Comparison of ENCODE assay signal across 8 cellular contexts in the genomic region with DNA sequence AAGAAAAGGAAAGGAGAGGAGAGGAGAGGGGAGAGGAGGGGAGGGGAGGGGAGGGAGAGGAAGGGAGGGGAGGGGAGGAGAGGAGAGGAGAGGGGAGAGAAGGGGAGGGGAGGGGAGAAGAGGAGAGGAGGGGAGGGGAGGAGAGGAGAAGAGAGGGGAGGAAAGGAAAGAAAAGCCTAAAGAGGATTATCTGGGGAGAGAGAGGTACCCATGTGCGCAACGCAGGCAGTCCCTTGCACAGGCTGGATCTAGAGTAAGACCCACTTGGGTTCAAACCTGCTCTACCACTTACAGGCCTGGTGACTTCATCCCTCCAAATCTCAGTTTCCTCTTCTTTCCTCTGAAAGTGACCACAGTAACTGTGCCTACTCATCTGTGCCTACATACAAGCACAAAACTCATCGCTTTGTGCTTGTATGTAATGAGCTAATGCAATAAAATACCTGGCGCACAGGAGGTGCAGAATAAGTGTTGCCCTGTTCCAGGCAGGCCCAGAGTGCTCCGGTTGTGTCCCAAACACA. TPM values are rescaled to one million over a fixed set of nuclear protein-coding genes. Genes with fewer than 3 reads are reported as not detected.
DNase-seq lines count a peak whose midpoint lies in the region; TF ChIP-seq lines count a peak whose summit lies in the region.

No MANE protein-coding gene starts in this region.

- H3K9me3 ChIP-seq in breast epithelium = no peaks in the 10 kb centered on the region
- H3K9me3 ChIP-seq in osteoblast (ENCODE audit: low read depth, low read length) = no peaks in the 10 kb centered on the region

- H3K4me2 ChIP-seq in osteoblast (ENCODE audit: insufficient read depth, low read length) = no peak overlapping the region

- H3K27ac ChIP-seq in breast epithelium (peak overlapping the region in 1 of 2 donors; percentile 79), osteoblast (ENCODE audit: low read depth, low read length) (peak overlapping the region; percentile 28)

- H3K4me1 ChIP-seq in breast epithelium (peaks cover 12 to 29% of the 10 kb centered on the region in 2 donors), osteoblast (ENCODE audit: insufficient read depth, low read length) (peaks cover 19% of the 10 kb centered on the region)

- peak overlapping the region; percentile 88 for H2AFZ ChIP-seq in osteoblast (ENCODE audit: low read length)

- intact Hi-C loops in breast epithelium (cut with DNase I; ENCODE audit: low total_unique reads) = no loop called here

- H3K27me3 ChIP-seq in breast epithelium = no peaks in the 10 kb centered on the region
- no peaks in the 10 kb centered on the region for H3K27me3 ChIP-seq in osteoblast (ENCODE audit: insufficient read depth, low read length)

- no peak for TF ChIP-seq POLR2A in breast epithelium (IDR thresholded peaks at IDR 0.05)

- H3K4me3 ChIP-seq in GM12865 (ENCODE audit: low read depth, low read length) (no peak overlapping the region), breast epithelium (peak overlapping the region in 2 of 3 donors; percentile 84 to 96), osteoblast (ENCODE audit: insufficient read depth, low read length) (peak overlapping the region; percentile 85)

- peak; percentile 21 for DNase-seq in GM12865 (ENCODE audit: low read depth)
- peak; percentile 93 for DNase-seq in NCI-H82 (lab: John Stamatoyannopoulos, UW)
- no peak for DNase-seq in breast epithelium (ENCODE audit: low spot score in 2 of 2)
- DNase-seq in osteoblast (ENCODE audit: insufficient read length, low spot score, missing footprints) = no peak
- DNase-seq in GOT3 (lab: John Stamatoyannopoulos, UW) = no peak
- DNase-seq in hepatic stellate cell (ENCODE audit: low spot score) = no peak
- DNase-seq in COLO829 (ENCODE audit: low spot score) = no peak
- DNase-seq in NCI-H2227 treated with DMSO at 0.1 percent for 48 hours (lab: John Stamatoyannopoulos, UW) = no peak

- no peaks in the 10 kb centered on the region for H3K36me3 ChIP-seq in breast epithelium
- no peaks in the 10 kb centered on the region for H3K36me3 ChIP-seq in osteoblast (ENCODE audit: insufficient read depth, low read length)

- TF ChIP-seq CTCF in GM12865 (IDR thresholded peaks at IDR 0.05; ENCODE audit: insufficient read depth, low read depth, low read length, missing control alignments) = no peak
- TF ChIP-seq CTCF in breast epithelium (IDR thresholded peaks at IDR 0.05) = no peak
- no peak for TF ChIP-seq CTCF in osteoblast (IDR thresholded peaks at IDR 0.05; ENCODE audit: extremely low read depth, low read depth, low read length)

- peaks cover 21% of the 10 kb centered on the region for H4K20me1 ChIP-seq in osteoblast (ENCODE audit: insufficient read depth, low read length)

- H3K79me2 ChIP-seq in osteoblast (ENCODE audit: insufficient read depth, low read length) = peaks cover 39% of the 10 kb centered on the region

RNA-seq across cellular contexts. Expression of a gene that starts 0.8 kb away (rescaled TPM):
- 10 to 100 TPM; 11.2 to 17.4 (median 15.4) TPM for total RNA-seq in breast epithelium
- 15.2 and 16.5 TPM in 2 replicates for total RNA-seq in osteoblast

RNA-seq across cellular contexts. Expression of a gene that starts 30.4 kb away (rescaled TPM):
- total RNA-seq in breast epithelium (under 1 TPM in 2 of 3 donors, not detected in 1; under 0.01 to 0.15 TPM), osteoblast (under 0.01 TPM in 2 replicates)

RNA-seq across cellular contexts. Expression of a gene that starts 32.8 kb away (rescaled TPM):
- total RNA-seq in breast epithelium (1 to 10 TPM; 1.6 to 5.3 (median 2.9) TPM), osteoblast (0.72 TPM in 1 of 2 replicates, not detected in the other)

Comparison
In these comparisons a context has a peak if more than half of its experiments do, and no peak if none do; other contexts are left out.
1. DNase-seq: peak in GM12865 (single experiment) and NCI-H82 (single experiment); none in breast epithelium (0 of 2), osteoblast (single experiment), GOT3 (single experiment), hepatic stellate cell (single experiment), COLO829 (single experiment) and NCI-H2227 treated with DMSO at 0.1 percent for 48 hours (single experiment).